In genomic region chr1:37455516-37455915, GRCh38 we compare ENCODE assay signal across 12 cellular contexts. TPM values are rescaled to one million over a fixed set of nuclear protein-coding genes. Genes with fewer than 3 reads are reported as not detected.
A peak's percentile ranks its signal among the peaks of the same experiment; 100 is the strongest.
DNase-seq lines count a peak whose midpoint lies in the region; ATAC-seq and TF ChIP-seq lines count a peak whose summit lies in the region.
"Had no signal": no experiment of that assay in that cellular context is flagged by ENCODE, and none has a peak within 500 bp of the region (broad histone marks: within the 10 kb centered on the region; RNA-seq: fewer than 3 reads in every experiment).

No MANE protein-coding gene starts in this region.

- peak overlapping the region; percentile 70 for H3K4me2 ChIP-seq in osteoblast (ENCODE audit: insufficient read depth, low read length)

- H3K36me3 ChIP-seq in osteoblast (ENCODE audit: insufficient read depth, low read length): no peaks in the 10 kb centered on the region
- H3K36me3 ChIP-seq in uterus: no peaks in the 10 kb centered on the region

- H3K36me3 Mint-ChIP-seq in activated naive CD8-positive, alpha-beta T cell treated with anti-CD3 and anti-CD28 coated beads for 36 hours: no peaks in the 10 kb centered on the region
- H3K36me3 Mint-ChIP-seq in activated naive CD8-positive, alpha-beta T cell treated with anti-CD3 and anti-CD28 coated beads, Interleukin-2, amount 50 U/mL, for 24 hours (ENCODE audit: low read depth): no peaks in the 10 kb centered on the region
- H3K36me3 Mint-ChIP-seq in activated CD4-positive, alpha-beta memory T cell treated with anti-CD3 and anti-CD28 coated beads for 36 hours: peaks cover 3% of the 10 kb centered on the region
- peaks cover 22% of the 10 kb centered on the region for H3K36me3 Mint-ChIP-seq in Calu3 (ENCODE audit: insufficient read depth, unreplicated experiment)

- no peaks in the 10 kb centered on the region for H3K9me3 ChIP-seq in osteoblast (ENCODE audit: low read depth, low read length)
- H3K9me3 ChIP-seq in uterus: no peaks in the 10 kb centered on the region

- CTCF ChIA-PET in activated CD4-positive, alpha-beta memory T cell treated with anti-CD3 and anti-CD28 coated beads for 36 hours (lab: Charles Lee): interaction anchor here (0.6 to 7.3 kb wide), 12 partner anchors 9 to 227 kb away, joined by 3 to 241 read pairs (median 6); partner anchors contain the start of genes MEAF6, SNIP1 and ZC3H12A
- CTCF ChIA-PET in Calu3 (lab: Charles Lee): interaction anchor here (1.0 to 4.1 kb wide), 2 partner anchors 22 to 31 kb away, joined by 3 to 31 read pairs; no protein-coding TSS in a partner anchor

- H3K27ac ChIP-seq in coronary artery (peak overlapping the region; percentile 63 to 85), osteoblast (ENCODE audit: low read depth, low read length) (peak overlapping the region; percentile 82), uterus (peak overlapping the region; percentile 9 to 23)
- H3K27ac ChIP-seq: VCaP had no signal

- peak overlapping the region; percentile 89 for H2AFZ ChIP-seq in osteoblast (ENCODE audit: low read length)

- BruUV-seq in Calu3 (replicated peaks; lab: Mats Ljungman, UMichigan): no TSS peak

- no peaks in the 10 kb centered on the region for H3K9me3 Mint-ChIP-seq in activated naive CD8-positive, alpha-beta T cell treated with anti-CD3 and anti-CD28 coated beads for 36 hours
- no peaks in the 10 kb centered on the region for H3K9me3 Mint-ChIP-seq in activated naive CD8-positive, alpha-beta T cell treated with anti-CD3 and anti-CD28 coated beads, Interleukin-2, amount 50 U/mL, for 24 hours
- H3K9me3 Mint-ChIP-seq in activated CD4-positive, alpha-beta memory T cell treated with anti-CD3 and anti-CD28 coated beads for 36 hours: no peaks in the 10 kb centered on the region
- no peaks in the 10 kb centered on the region for H3K9me3 Mint-ChIP-seq in Calu3 (ENCODE audit: low read depth, unreplicated experiment)
- H3K9me3 Mint-ChIP-seq: activated T-helper 2 cell treated with anti-CD3 and anti-CD28 coated beads, Interferon-gamma antibody, Interleukin-2, Interleukin-4, amounts not matched to agents 10 μg/mL and 5 μg/mL and 100 μg/mL, durations not matched to agents 14 hours and 24 hours and 36 hours had no signal

- peak overlapping the region; percentile 16 for H3K27ac Mint-ChIP-seq in activated naive CD8-positive, alpha-beta T cell treated with anti-CD3 and anti-CD28 coated beads for 36 hours
- no peak overlapping the region for H3K27ac Mint-ChIP-seq in activated naive CD8-positive, alpha-beta T cell treated with anti-CD3 and anti-CD28 coated beads, Interleukin-2, amount 50 U/mL, for 24 hours
- no peak overlapping the region for H3K27ac Mint-ChIP-seq in activated CD4-positive, alpha-beta memory T cell treated with anti-CD3 and anti-CD28 coated beads for 36 hours
- no peak overlapping the region for H3K27ac Mint-ChIP-seq in Calu3 (ENCODE audit: unreplicated experiment)
- H3K27ac Mint-ChIP-seq: activated T-helper 2 cell treated with anti-CD3 and anti-CD28 coated beads, Interferon-gamma antibody, Interleukin-2, Interleukin-4, amounts not matched to agents 10 μg/mL and 5 μg/mL and 100 μg/mL, durations not matched to agents 14 hours and 24 hours and 36 hours had no signal

- no peak for TF ChIP-seq POLR2A in uterus (IDR thresholded peaks at IDR 0.05)

- no peaks in the 10 kb centered on the region for H3K79me2 ChIP-seq in osteoblast (ENCODE audit: insufficient read depth, low read length)

- H3K27me3 ChIP-seq in osteoblast (ENCODE audit: insufficient read depth, low read length) (no peaks in the 10 kb centered on the region), uterus (no peaks in the 10 kb centered on the region)

- H3K27me3 Mint-ChIP-seq in activated naive CD8-positive, alpha-beta T cell treated with anti-CD3 and anti-CD28 coated beads for 36 hours: no peaks in the 10 kb centered on the region
- no peaks in the 10 kb centered on the region for H3K27me3 Mint-ChIP-seq in activated naive CD8-positive, alpha-beta T cell treated with anti-CD3 and anti-CD28 coated beads, Interleukin-2, amount 50 U/mL, for 24 hours
- no peaks in the 10 kb centered on the region for H3K27me3 Mint-ChIP-seq in activated CD4-positive, alpha-beta memory T cell treated with anti-CD3 and anti-CD28 coated beads for 36 hours
- H3K27me3 Mint-ChIP-seq in Calu3 (ENCODE audit: unreplicated experiment): no peaks in the 10 kb centered on the region

- POLR2A ChIA-PET in activated CD4-positive, alpha-beta memory T cell treated with anti-CD3 and anti-CD28 coated beads for 36 hours (lab: Charles Lee): interaction anchor here (1.2 to 1.5 kb wide), 2 partner anchors 22 to 32 kb away, joined by 3 to 4 read pairs; no protein-coding TSS in a partner anchor

- H3K4me3 ChIP-seq in coronary artery (peak overlapping the region; percentile 58), osteoblast (ENCODE audit: insufficient read depth, low read length) (no peak overlapping the region), uterus (no peak overlapping the region)
- H3K4me3 ChIP-seq: GM12878 had no signal

- no peak for TF ChIP-seq CTCF in coronary artery (IDR thresholded peaks at IDR 0.05)
- no peak for TF ChIP-seq CTCF in osteoblast (IDR thresholded peaks at IDR 0.05; ENCODE audit: extremely low read depth, low read depth, low read length)
- no peak for TF ChIP-seq CTCF in uterus (IDR thresholded peaks at IDR 0.05)
- TF ChIP-seq CTCF in Calu3 (IDR thresholded peaks at IDR 0.05; ENCODE audit: unreplicated experiment): no peak

- peaks cover 7% of the 10 kb centered on the region for H3K4me1 Mint-ChIP-seq in activated naive CD8-positive, alpha-beta T cell treated with anti-CD3 and anti-CD28 coated beads for 36 hours
- peaks cover 10% of the 10 kb centered on the region for H3K4me1 Mint-ChIP-seq in activated naive CD8-positive, alpha-beta T cell treated with anti-CD3 and anti-CD28 coated beads, Interleukin-2, amount 50 U/mL, for 24 hours
- H3K4me1 Mint-ChIP-seq in activated CD4-positive, alpha-beta memory T cell treated with anti-CD3 and anti-CD28 coated beads for 36 hours (ENCODE audit: low read depth): peaks cover 4% of the 10 kb centered on the region
- H3K4me1 Mint-ChIP-seq in Calu3 (ENCODE audit: low read depth, unreplicated experiment): peaks cover 9% of the 10 kb centered on the region

- no peak for DNase-seq in activated naive CD8-positive, alpha-beta T cell treated with anti-CD3 and anti-CD28 coated beads for 36 hours
- DNase-seq in activated naive CD8-positive, alpha-beta T cell treated with anti-CD3 and anti-CD28 coated beads, Interleukin-2, amount 50 U/mL, for 24 hours: no peak
- no peak for DNase-seq in coronary artery (ENCODE audit: low spot score)
- DNase-seq in osteoblast (ENCODE audit: insufficient read length, low spot score, missing footprints): no peak
- DNase-seq in uterus: no peak
- DNase-seq in activated CD4-positive, alpha-beta memory T cell treated with anti-CD3 and anti-CD28 coated beads for 36 hours: no peak
- DNase-seq in DMS153 treated with DMSO at 0.1 percent for 48 hours (lab: John Stamatoyannopoulos, UW; ENCODE audit: unreplicated experiment): no peak
- DNase-seq in Calu3: no peak
- DNase-seq: cortex of kidney had no signal

- peaks cover 18% of the 10 kb centered on the region for H3K4me1 ChIP-seq in osteoblast (ENCODE audit: insufficient read depth, low read length)
- H3K4me1 ChIP-seq in uterus: no peaks in the 10 kb centered on the region

- H3K4me3 Mint-ChIP-seq in activated naive CD8-positive, alpha-beta T cell treated with anti-CD3 and anti-CD28 coated beads for 36 hours: no peak overlapping the region
- H3K4me3 Mint-ChIP-seq in activated naive CD8-positive, alpha-beta T cell treated with anti-CD3 and anti-CD28 coated beads, Interleukin-2, amount 50 U/mL, for 24 hours: no peak overlapping the region
- H3K4me3 Mint-ChIP-seq in activated CD4-positive, alpha-beta memory T cell treated with anti-CD3 and anti-CD28 coated beads for 36 hours: no peak overlapping the region
- no peak overlapping the region for H3K4me3 Mint-ChIP-seq in Calu3 (ENCODE audit: low read depth, unreplicated experiment)

- no peaks in the 10 kb centered on the region for H4K20me1 ChIP-seq in osteoblast (ENCODE audit: insufficient read depth, low read length)

- intact Hi-C loops in uterus (cut with DNase I; ENCODE audit: low total_unique reads): no loop called here
- intact Hi-C loops in activated CD4-positive, alpha-beta memory T cell treated with anti-CD3 and anti-CD28 coated beads for 36 hours (cut with micrococcal nuclease): loop anchor here (1.0 to 2.0 kb wide), 2 partner anchors 19 to 32 kb away; partner anchors contain the start of gene ZC3H12A
- intact Hi-C loops in Calu3 (cut with micrococcal nuclease; ENCODE audit: unreplicated experiment): loop anchor here (1.0 to 5.0 kb wide), 2 partner anchors 32 to 227 kb away; no protein-coding TSS in a partner anchor

- no peak for ATAC-seq in activated naive CD8-positive, alpha-beta T cell treated with anti-CD3 and anti-CD28 coated beads, Interleukin-2, amount 50 U/mL, for 24 hours

RNA-seq across cellular contexts. Expression of gene ZC3H12A, which starts 18.9 kb away (rescaled TPM):
- total RNA-seq in activated naive CD8-positive, alpha-beta T cell treated with anti-CD3 and anti-CD28 coated beads for 36 hours: 10 to 100 TPM; 29.2 to 29.4 TPM
- total RNA-seq in osteoblast (11.5 and 13.0 TPM in 2 replicates), uterus (10 to 100 TPM in 1 of 4 donors, 1 to 10 TPM in 3; 2.5 to 11.5 (median 8.5) TPM), Calu3 (2022) (64.4 and 94.1 TPM in 2 replicates)
- 10 to 100 TPM; 39.0 to 40.8 TPM for total RNA-seq in activated CD4-positive, alpha-beta memory T cell treated with anti-CD3 and anti-CD28 coated beads for 36 hours

RNA-seq across cellular contexts. Expression of gene MEAF6, which starts 59.0 kb away (rescaled TPM):
- total RNA-seq in activated naive CD8-positive, alpha-beta T cell treated with anti-CD3 and anti-CD28 coated beads for 36 hours: 10 to 100 TPM; 78.3 to 83.3 TPM
- total RNA-seq in osteoblast (62.8 and 64.1 TPM in 2 replicates), uterus (100 to 1,000 TPM in 1 of 4 donors, 10 to 100 TPM in 3; 39.1 to 186 (median 69.1) TPM), Calu3 (2022) (60.1 and 70.8 TPM in 2 replicates)
- 10 to 100 TPM; 89.6 to 89.7 TPM for total RNA-seq in activated CD4-positive, alpha-beta memory T cell treated with anti-CD3 and anti-CD28 coated beads for 36 hours

Comparison
In these comparisons a context has a peak if more than half of its experiments do, and no peak if none do; other contexts are left out.
1. H3K27ac ChIP-seq: peak in every context shown above with its lines; median percentile 82 in osteoblast; 74 in coronary artery; 16 in uterus.